In genomic region chr10:104337527-104337984, GRCh38 we compare ENCODE assay signal across 8 cellular contexts. TPM values are rescaled to one million over a fixed set of nuclear protein-coding genes. Genes with fewer than 3 reads are reported as not detected.
DNase-seq lines count a peak whose midpoint lies in the region; ATAC-seq, FAIRE-seq and TF ChIP-seq lines count a peak whose summit lies in the region.

No MANE protein-coding gene starts in this region.

- H3K27ac ChIP-seq in KMS-11: peak overlapping the region; percentile 58; the same call in 1 of the 2 replicates
- H3K27ac ChIP-seq in hepatocyte: peak overlapping the region; percentile 99

- H3K27ac Mint-ChIP-seq in activated naive CD8-positive, alpha-beta T cell: peak overlapping the region; percentile 91

- no peak for TF ChIP-seq CTCF in KMS-11 (conservative IDR thresholded peaks at IDR 0.05; ENCODE audit: low read depth, low read length)
- TF ChIP-seq CTCF in hepatocyte (IDR thresholded peaks at IDR 0.05; ENCODE audit: poor library complexity): no peak

- peak overlapping the region; percentile 96 for H3K4me3 Mint-ChIP-seq in activated naive CD8-positive, alpha-beta T cell

- TF ChIP-seq POLR2A in GM12891 (IDR thresholded peaks at IDR 0.05; ENCODE audit: low read depth, low read length): no peak

- peaks cover 3% of the 10 kb centered on the region for H3K36me3 Mint-ChIP-seq in activated naive CD8-positive, alpha-beta T cell

- H3K9me2 ChIP-seq in hepatocyte (replicated peaks; ENCODE audit: insufficient read depth): no peaks in the 10 kb centered on the region

- H3K4me2 ChIP-seq in KMS-11 (peak overlapping the region; percentile 86), hepatocyte (peak overlapping the region; percentile 80), skeletal muscle satellite cell (ENCODE audit: low read length) (peak overlapping the region; percentile 92)

- H3K4me1 ChIP-seq in KMS-11 (ENCODE audit: low read depth, poor library complexity, severe bottlenecking) (peaks cover 22% of the 10 kb centered on the region), hepatocyte (ENCODE audit: insufficient read depth) (peaks cover 9% of the 10 kb centered on the region), skeletal muscle satellite cell (ENCODE audit: control insufficient read depth, insufficient read depth, low read length) (peaks cover 53% of the 10 kb centered on the region)

- H3K9ac ChIP-seq in KMS-11 (peak overlapping the region; percentile 61; the same call in 1 of the 2 replicates), skeletal muscle satellite cell (ENCODE audit: low read depth, low read length) (peak overlapping the region; percentile 96)

- H4K20me1 ChIP-seq in KMS-11 (ENCODE audit: insufficient read depth): no peaks in the 10 kb centered on the region
- H4K20me1 ChIP-seq in hepatocyte (ENCODE audit: insufficient read depth, poor library complexity, severe bottlenecking): no peaks in the 10 kb centered on the region

- H3K36me3 ChIP-seq in KMS-11 (ENCODE audit: insufficient read depth) (no peaks in the 10 kb centered on the region), hepatocyte (replicated peaks; ENCODE audit: insufficient read depth, low read depth) (no peaks in the 10 kb centered on the region), skeletal muscle satellite cell (ENCODE audit: insufficient read depth, low read length) (peaks cover 34% of the 10 kb centered on the region)

- ATAC-seq in GM21786 (IDR thresholded peaks at IDR 0.05; ENCODE audit: unreplicated experiment): peak; percentile 39

- WGBS in hepatocyte (ENCODE audit: low lambda C conversion rate, missing lambda C conversion rate): 4% methylated on average over 15 of the region's 22 CpGs

- no peaks in the 10 kb centered on the region for H3K9me3 Mint-ChIP-seq in activated naive CD8-positive, alpha-beta T cell (ENCODE audit: low read depth)

- peaks cover 61% of the 10 kb centered on the region for H3K4me1 Mint-ChIP-seq in activated naive CD8-positive, alpha-beta T cell (ENCODE audit: low read depth)

- H2AFZ ChIP-seq in KMS-11 (ENCODE audit: low read depth) (peak overlapping the region; percentile 93), hepatocyte (peak overlapping the region; percentile 95)

- H3K79me2 ChIP-seq in KMS-11 (ENCODE audit: insufficient read depth, low read depth) (no peaks in the 10 kb centered on the region), hepatocyte (peaks cover 51% of the 10 kb centered on the region)

- DNase-seq in GM12891 (ENCODE audit: insufficient read length, low spot score) (no peak), hepatocyte (ENCODE audit: low spot score) (no peak), 8988T (no peak), SHP77 treated with DMSO at 0.1 percent for 48 hours (lab: John Stamatoyannopoulos, UW) (no peak)

- H3K27me3 Mint-ChIP-seq in activated naive CD8-positive, alpha-beta T cell: no peaks in the 10 kb centered on the region

- H3K9me3 ChIP-seq in hepatocyte (ENCODE audit: low read depth) (no peaks in the 10 kb centered on the region), skeletal muscle satellite cell (replicated peaks; ENCODE audit: low read length) (no peaks in the 10 kb centered on the region)

- FAIRE-seq in GM12891 (lab: Jason Lieb, UNC): peak; percentile 41

- no peaks in the 10 kb centered on the region for H3K27me3 ChIP-seq in KMS-11 (ENCODE audit: insufficient read depth, low read depth)
- no peaks in the 10 kb centered on the region for H3K27me3 ChIP-seq in hepatocyte
- no peaks in the 10 kb centered on the region for H3K27me3 ChIP-seq in skeletal muscle satellite cell (ENCODE audit: control insufficient read depth, insufficient read depth, low read length)

- no peak overlapping the region for H3K4me3 ChIP-seq in KMS-11 (IDR thresholded peaks at IDR 0.05; ENCODE audit: insufficient read depth, low read depth, low read length)
- peak overlapping the region; percentile 99 for H3K4me3 ChIP-seq in hepatocyte
- peak overlapping the region; percentile 96 for H3K4me3 ChIP-seq in skeletal muscle satellite cell (ENCODE audit: low read length)

TF ChIP-seq in GM12891, 5 proteins besides CTCF, POLR2A, EP300 and RAD21:
- TF ChIP-seq POLR2AphosphoS5 (IDR thresholded peaks at IDR 0.05; ENCODE audit: low read depth, low read length): no peak
- TF ChIP-seq SPI1 (IDR thresholded peaks at IDR 0.05; ENCODE audit: low read depth, low read length): peak; percentile 85
- no peak for TF ChIP-seq POU2F2 (IDR thresholded peaks at IDR 0.05; ENCODE audit: low read depth, low read length)
- TF ChIP-seq TAF1 (IDR thresholded peaks at IDR 0.05; ENCODE audit: low read depth, low read length): 0 out of 2 replicates have a peak, but pooled peaks have one; percentile 27
- TF ChIP-seq PAX5 (IDR thresholded peaks at IDR 0.05; ENCODE audit: insufficient read depth, low read length, severe bottlenecking): no peak

RNA-seq across cellular contexts. Expression of gene ITPRIP, which starts 0.7 kb away (rescaled TPM):
- polyA plus RNA-seq in GM12891 (2012; ENCODE audit: low read depth, missing spikeins): 4.0 TPM
- total RNA-seq in hepatocyte: 4.9 and 5.9 TPM in 2 replicates
- 7.9 and 9.0 TPM in 2 replicates for polyA plus RNA-seq in hepatocyte
- total RNA-seq in skeletal muscle satellite cell (2012; rRNA removed): 28.4 and 31.9 TPM in 2 replicates

RNA-seq across cellular contexts. Expression of gene CFAP58, which starts 16.1 kb away (rescaled TPM):
- 0.27 TPM for polyA plus RNA-seq in GM12891 (2012; ENCODE audit: low read depth, missing spikeins)
- total RNA-seq in hepatocyte: 0.17 and 0.20 TPM in 2 replicates
- not detected in 2 replicates for polyA plus RNA-seq in hepatocyte
- total RNA-seq in skeletal muscle satellite cell (2012; rRNA removed): 0.51 and 0.66 TPM in 2 replicates
